8 cellular contexts compared by ENCODE assay signal in the genomic region with DNA sequence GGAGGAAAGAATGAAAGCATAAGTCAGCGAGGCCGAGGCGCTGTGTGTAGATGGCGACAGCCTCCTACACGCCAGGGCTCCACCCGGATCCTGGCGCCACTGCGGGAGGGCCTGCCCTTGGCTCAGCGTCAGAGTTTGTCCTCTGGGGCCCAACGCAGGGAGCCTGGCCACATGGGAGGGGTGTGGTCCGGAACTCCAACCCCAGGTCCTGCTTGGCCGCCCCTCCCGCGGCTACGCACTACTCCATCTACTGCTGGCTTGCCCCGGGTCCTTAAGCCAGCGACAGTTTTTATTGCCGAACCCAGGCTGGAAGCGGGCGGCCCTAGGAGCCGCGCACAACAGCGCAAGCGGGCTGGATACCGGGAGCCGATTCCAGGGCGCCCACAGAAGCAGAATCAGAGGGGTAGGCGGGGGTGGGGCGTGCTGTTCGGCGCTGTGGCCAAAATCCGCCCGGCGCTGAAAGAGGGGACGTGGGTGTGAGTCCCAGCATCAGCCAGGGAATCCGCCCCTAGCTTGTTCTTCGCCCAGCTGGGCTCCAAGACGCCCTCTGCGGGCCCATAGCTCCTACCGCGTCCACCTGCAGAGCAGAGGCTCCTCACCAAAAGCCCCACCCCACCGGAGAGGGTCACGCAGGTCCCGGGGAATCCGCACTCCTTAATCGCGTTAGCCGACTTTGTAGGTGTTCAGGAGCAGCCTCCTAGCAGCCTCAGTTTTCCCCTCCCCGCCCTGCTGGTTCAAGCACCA. TPM values are rescaled to one million over a fixed set of nuclear protein-coding genes. Genes with fewer than 3 reads are reported as not detected.
A peak's percentile ranks its signal among the peaks of the same experiment; 100 is the strongest.
DNase-seq lines count a peak whose midpoint lies in the region; ATAC-seq and TF ChIP-seq lines count a peak whose summit lies in the region.

No MANE protein-coding gene starts in this region.

- H3K4me1 Mint-ChIP-seq in activated CD8-positive, alpha-beta T cell treated with anti-CD3 and anti-CD28 coated beads, Interleukin-2, amount 10 ng/mL, durations not matched to agents 7 days and 5 days (ENCODE audit: low read depth): peaks cover 44% of the 10 kb centered on the region

- TF ChIP-seq CTCF in epithelial cell of proximal tubule (conservative IDR thresholded peaks at IDR 0.05; ENCODE audit: low read depth, low read length) (peak; percentile 60), transverse colon (IDR thresholded peaks at IDR 0.05) (peak; percentile 21 to 58 (median 36))

- intact Hi-C loops in transverse colon (cut with DNase I; ENCODE audit: low total_unique reads): no loop called here

- TF ChIP-seq EP300 in transverse colon (IDR thresholded peaks at IDR 0.05; ENCODE audit: low read depth): no peak

- 8% methylated on average over 49 of the region's 49 CpGs; no CpG with 5 or more reads in 1 of the 2 donors for WGBS in transverse colon (ENCODE audit: low coverage in 1 of 2), 2 donors

- ATAC-seq in GM21447 (IDR thresholded peaks at IDR 0.05; ENCODE audit: unreplicated experiment) (peak; percentile 46), GM21367 (IDR thresholded peaks at IDR 0.05; ENCODE audit: unreplicated experiment) (no peak)
- ATAC-seq in activated CD8-positive, alpha-beta T cell treated with anti-CD3 and anti-CD28 coated beads, Interleukin-2, amount 10 ng/mL, durations not matched to agents 7 days and 5 days: peak; percentile 63

- H3K9ac ChIP-seq in BLaER1 (peak overlapping the region; percentile 100), muscle layer of colon (ENCODE audit: low read length) (no peak overlapping the region)

- H3K9me3 Mint-ChIP-seq in activated CD8-positive, alpha-beta T cell treated with anti-CD3 and anti-CD28 coated beads, Interleukin-2, amount 10 ng/mL, durations not matched to agents 7 days and 5 days (ENCODE audit: insufficient read depth): no peaks in the 10 kb centered on the region

- H3K9me3 ChIP-seq in BLaER1 (no peaks in the 10 kb centered on the region), muscle layer of colon (ENCODE audit: low read length) (no peaks in the 10 kb centered on the region), transverse colon (no peaks in the 10 kb centered on the region)

- no peak overlapping the region for H3K27ac Mint-ChIP-seq in activated CD8-positive, alpha-beta T cell treated with anti-CD3 and anti-CD28 coated beads, Interleukin-2, amount 10 ng/mL, durations not matched to agents 7 days and 5 days

- H3K36me3 ChIP-seq in BLaER1: no peaks in the 10 kb centered on the region
- H3K36me3 ChIP-seq in muscle layer of colon (ENCODE audit: insufficient read depth, low read length): no peaks in the 10 kb centered on the region
- H3K36me3 ChIP-seq in transverse colon: no peaks in the 10 kb centered on the region

- H3K4me2 ChIP-seq in BLaER1: peak overlapping the region; percentile 95

- TF ChIP-seq POLR2A in transverse colon (IDR thresholded peaks at IDR 0.05): peak; percentile 89

- in situ Hi-C loops in transverse colon (cut with MboI; ENCODE audit: low pct_ligation_motif_present in 1 of 4, low pct_unique_long_range_greater_than_20kb in 1 of 4, low sequenced_read_pairs in 3 of 4): no loop called here

- H3K27me3 Mint-ChIP-seq in activated CD8-positive, alpha-beta T cell treated with anti-CD3 and anti-CD28 coated beads, Interleukin-2, amount 10 ng/mL, durations not matched to agents 7 days and 5 days (ENCODE audit: low read depth): peaks cover 46% of the 10 kb centered on the region

- POLR2A ChIA-PET in activated CD8-positive, alpha-beta T cell treated with anti-CD3 and anti-CD28 coated beads, Interleukin-2, amount 10 ng/mL, durations not matched to agents 7 days and 5 days (lab: Charles Lee): no interaction called here

- DNase-seq in NCI-H510A treated with DMSO at 0.1 percent for 48 hours (lab: John Stamatoyannopoulos, UW): peak; percentile 82
- DNase-seq in activated CD8-positive, alpha-beta T cell treated with anti-CD3 and anti-CD28 coated beads, Interleukin-2, amount 10 ng/mL, durations not matched to agents 7 days and 5 days: peak; percentile 68
- no peak for DNase-seq in epithelial cell of proximal tubule (ENCODE audit: low read depth)
- DNase-seq in transverse colon: peak; percentile 92

- H3K4me1 ChIP-seq in BLaER1: peaks cover 68% of the 10 kb centered on the region
- peaks cover 46% of the 10 kb centered on the region for H3K4me1 ChIP-seq in muscle layer of colon (ENCODE audit: insufficient read depth, low read length)
- H3K4me1 ChIP-seq in transverse colon: peaks cover 19 to 66% (median 47%) of the 10 kb centered on the region in 4 donors

- H3K4me3 Mint-ChIP-seq in activated CD8-positive, alpha-beta T cell treated with anti-CD3 and anti-CD28 coated beads, Interleukin-2, amount 10 ng/mL, durations not matched to agents 7 days and 5 days: peak overlapping the region; percentile 50

- CTCF ChIA-PET in activated CD8-positive, alpha-beta T cell treated with anti-CD3 and anti-CD28 coated beads, Interleukin-2, amount 10 ng/mL, durations not matched to agents 7 days and 5 days (lab: Charles Lee): interaction anchor here (1.0 to 15.1 kb wide), 11 partner anchors 8 to 76 kb away, joined by 3 to 235 read pairs (median 6); partner anchors contain the start of genes PDZD7 and SFXN3

- H3K4me3 ChIP-seq in BLaER1 (peak overlapping the region; percentile 78), epithelial cell of proximal tubule (ENCODE audit: low read depth, low read length) (peak overlapping the region; percentile 71), muscle layer of colon (ENCODE audit: low read depth in 1 of 2, low read length in 2 of 2) (peak overlapping the region; percentile 33 to 43), transverse colon (peak overlapping the region; percentile 42 to 64 (median 44))

- H3K27ac ChIP-seq in BLaER1 (peak overlapping the region; percentile 100), muscle layer of colon (ENCODE audit: low read depth, low read length) (no peak overlapping the region), transverse colon (peak overlapping the region; percentile 84 to 89 (median 86))

- H3K27me3 ChIP-seq in BLaER1: no peaks in the 10 kb centered on the region
- peaks cover 34 to 51% of the 10 kb centered on the region in 2 donors for H3K27me3 ChIP-seq in muscle layer of colon (ENCODE audit: control insufficient read depth in 1 of 2, insufficient read depth in 2 of 2, low read length in 2 of 2)
- peaks cover 20% of the 10 kb centered on the region for H3K27me3 ChIP-seq in transverse colon

- H3K36me3 Mint-ChIP-seq in activated CD8-positive, alpha-beta T cell treated with anti-CD3 and anti-CD28 coated beads, Interleukin-2, amount 10 ng/mL, durations not matched to agents 7 days and 5 days (ENCODE audit: low read depth): no peaks in the 10 kb centered on the region

- no peaks in the 10 kb centered on the region for H4K20me1 ChIP-seq in BLaER1

RNA-seq across cellular contexts. Expression of gene KAZALD1, which starts 4.5 kb away (rescaled TPM):
- under 1 TPM in 1 of 2 experiments, not detected in 1; 0.18 TPM for total RNA-seq in activated CD8-positive, alpha-beta T cell treated with anti-CD3 and anti-CD28 coated beads, Interleukin-2, amount 10 ng/mL, durations not matched to agents 7 days and 5 days
- total RNA-seq in epithelial cell of proximal tubule (2.9 and 4.5 TPM in 2 replicates), transverse colon (10 to 100 TPM in 2 of 4 donors, 1 to 10 TPM in 2; 3.8 to 18.8 (median 10.0) TPM)

RNA-seq across cellular contexts. Expression of gene SFXN3, which starts 35.3 kb away (rescaled TPM):
- total RNA-seq in activated CD8-positive, alpha-beta T cell treated with anti-CD3 and anti-CD28 coated beads, Interleukin-2, amount 10 ng/mL, durations not matched to agents 7 days and 5 days: 10 to 100 TPM; 24.7 to 24.8 TPM
- total RNA-seq in epithelial cell of proximal tubule (47.6 and 49.5 TPM in 2 replicates), transverse colon (100 to 1,000 TPM in 1 of 4 donors, 10 to 100 TPM in 3; 47.8 to 442 (median 53.1) TPM)

RNA-seq across cellular contexts. Expression of gene PDZD7, which starts 35.4 kb away (rescaled TPM):
- under 1 TPM; 0.47 to 0.50 TPM for total RNA-seq in activated CD8-positive, alpha-beta T cell treated with anti-CD3 and anti-CD28 coated beads, Interleukin-2, amount 10 ng/mL, durations not matched to agents 7 days and 5 days
- total RNA-seq in epithelial cell of proximal tubule: 6.1 and 6.6 TPM in 2 replicates
- total RNA-seq in transverse colon: 1 to 10 TPM in 1 of 4 donors, under 1 TPM in 2, not detected in 1; 0.27 to 2.0 (median 0.64) TPM
